1 cellular context compared by ENCODE assay signal in the genomic region with DNA sequence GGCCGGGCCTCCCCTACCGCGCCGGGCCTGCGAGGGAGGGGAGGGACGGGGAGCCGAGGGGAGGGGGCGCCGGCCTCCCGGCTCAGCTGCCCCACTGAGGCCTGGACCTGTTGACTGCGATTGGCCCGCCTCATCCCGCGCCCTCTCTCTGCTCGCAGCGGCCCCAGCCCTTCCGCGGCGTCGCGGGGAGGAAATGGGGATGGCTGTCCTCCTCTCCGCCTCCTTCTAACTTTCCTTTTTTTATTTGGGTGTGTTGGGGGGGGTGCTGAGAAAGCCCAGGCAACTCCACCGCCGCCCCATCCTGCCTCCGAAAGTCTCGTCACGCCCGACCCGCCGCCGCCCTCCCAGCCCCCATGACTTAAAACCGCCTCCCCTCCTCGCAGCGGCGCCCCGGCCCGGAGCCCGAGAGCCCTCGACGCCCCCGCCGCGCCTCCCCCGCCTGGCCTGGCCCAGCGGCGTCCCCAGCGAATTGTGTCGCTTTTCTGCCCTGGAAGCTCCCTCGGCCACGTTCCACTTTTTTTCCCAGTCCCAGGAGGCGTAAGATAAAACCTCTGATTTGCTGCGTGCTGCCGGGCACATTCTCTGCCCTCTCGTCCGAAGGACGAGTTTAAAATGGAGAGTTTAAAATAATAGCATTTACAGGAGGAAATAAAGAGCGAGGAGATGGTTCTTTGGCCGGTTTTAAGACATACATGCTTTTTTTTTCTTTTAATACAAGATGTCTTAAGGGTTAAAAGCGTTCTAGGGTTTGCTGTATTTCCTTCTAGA.
A peak's percentile ranks its signal among the peaks of the same experiment; 100 is the strongest.
TF ChIP-seq lines count a peak whose summit lies in the region.

No MANE protein-coding gene starts in this region.

TF ChIP-seq in H1, 55 proteins besides CTCF, POLR2A, EP300 and RAD21:
- TF ChIP-seq SP4 (IDR thresholded peaks at IDR 0.05; ENCODE audit: low read length) (no peak), MAFK (IDR thresholded peaks at IDR 0.05; ENCODE audit: low read depth, low read length) (no peak), TEAD4 (IDR thresholded peaks at IDR 0.05; ENCODE audit: low read depth, low read length) (no peak), EGR1 (IDR thresholded peaks at IDR 0.05; ENCODE audit: borderline replicate concordance, low read depth, low read length) (peak; percentile 60; the same call in 1 of the 2 replicates), HDAC6 (IDR thresholded peaks at IDR 0.05; ENCODE audit: low read depth, low read length) (no peak), ATF3 (IDR thresholded peaks at IDR 0.05; ENCODE audit: insufficient read depth, low read depth, low read length) (no peak), RNF2 (IDR thresholded peaks at IDR 0.05; ENCODE audit: borderline replicate concordance, low read depth, low read length, missing control alignments, poor library complexity, severe bottlenecking) (no peak), NANOG (IDR thresholded peaks at IDR 0.05; ENCODE audit: insufficient read depth, low read depth, low read length, poor library complexity, severe bottlenecking) (no peak), SIRT6 (IDR thresholded peaks at IDR 0.05; ENCODE audit: low read length) (no peak), BACH1 (IDR thresholded peaks at IDR 0.05; ENCODE audit: low read length) (no peak), RBBP5 (IDR thresholded peaks at IDR 0.05; ENCODE audit: borderline replicate concordance, low read depth, low read length) (no peak), SIX5 (IDR thresholded peaks at IDR 0.05; ENCODE audit: low read depth, low read length) (no peak), CREB1 (IDR thresholded peaks at IDR 0.05) (no peak), POLR2AphosphoS5 (IDR thresholded peaks at IDR 0.05; ENCODE audit: low read depth, low read length) (peak; percentile 82), CEBPB (IDR thresholded peaks at IDR 0.05; ENCODE audit: low read depth, low read length) (no peak), E2F6 (IDR thresholded peaks at IDR 0.05) (peak; percentile 10; the same call in 1 of the 2 replicates), YY1 (IDR thresholded peaks at IDR 0.05; ENCODE audit: low read depth, low read length) (no peak; the same call in 1 of the 2 replicates), CHD2 (IDR thresholded peaks at IDR 0.05; ENCODE audit: low read length) (no peak), SIN3A (conservative IDR thresholded peaks at IDR 0.05 in 1 of 2, IDR thresholded peaks at IDR 0.05 in 1 of 2; ENCODE audit: low read depth in 1 of 2, low read length in 2 of 2) (no peak), JUND (IDR thresholded peaks at IDR 0.05; ENCODE audit: low read length) (no peak), TAF7 (optimal IDR thresholded peaks at IDR 0.05; ENCODE audit: borderline replicate concordance, low read depth, low read length) (peak; percentile 47), SAP30 (IDR thresholded peaks at IDR 0.05; ENCODE audit: insufficient read depth, insufficient replicate concordance, low read length) (no peak), BRCA1 (IDR thresholded peaks at IDR 0.05; ENCODE audit: low read depth, low read length) (no peak), TAF1 (IDR thresholded peaks at IDR 0.05; ENCODE audit: low read depth, low read length) (peak; percentile 44), BCL11A (IDR thresholded peaks at IDR 0.05; ENCODE audit: low read depth in 2 of 2, low read length in 2 of 2) (no peak), JUN (IDR thresholded peaks at IDR 0.05; ENCODE audit: low read depth, low read length) (no peak), RXRA (IDR thresholded peaks at IDR 0.05; ENCODE audit: insufficient read depth, low read depth, low read length) (no peak), ASH2L (IDR thresholded peaks at IDR 0.05; ENCODE audit: low read length) (no peak), CHD1 (IDR thresholded peaks at IDR 0.05; ENCODE audit: low read depth, low read length) (0 out of 2 replicates have a peak, but pooled peaks have one; percentile 78), ATF2 (IDR thresholded peaks at IDR 0.05; ENCODE audit: low read length) (no peak), KDM1A (IDR thresholded peaks at IDR 0.05; ENCODE audit: borderline replicate concordance, low read length) (no peak), SRF (IDR thresholded peaks at IDR 0.05; ENCODE audit: low read depth, low read length) (no peak), FOSL1 (IDR thresholded peaks at IDR 0.05; ENCODE audit: insufficient read depth, low read depth, low read length) (no peak), CBX5 (IDR thresholded peaks at IDR 0.05; ENCODE audit: low read depth, low read length) (no peak), TBP (IDR thresholded peaks at IDR 0.05; ENCODE audit: low read depth, low read length) (no peak), ZNF274 (IDR thresholded peaks at IDR 0.05; ENCODE audit: borderline replicate concordance, extremely low read depth, low read length) (no peak), HDAC2 (IDR thresholded peaks at IDR 0.05; ENCODE audit: borderline replicate concordance in 1 of 2, low read depth in 2 of 2, low read length in 2 of 2) (no peak)
- TF ChIP-seq, protein P1, sequence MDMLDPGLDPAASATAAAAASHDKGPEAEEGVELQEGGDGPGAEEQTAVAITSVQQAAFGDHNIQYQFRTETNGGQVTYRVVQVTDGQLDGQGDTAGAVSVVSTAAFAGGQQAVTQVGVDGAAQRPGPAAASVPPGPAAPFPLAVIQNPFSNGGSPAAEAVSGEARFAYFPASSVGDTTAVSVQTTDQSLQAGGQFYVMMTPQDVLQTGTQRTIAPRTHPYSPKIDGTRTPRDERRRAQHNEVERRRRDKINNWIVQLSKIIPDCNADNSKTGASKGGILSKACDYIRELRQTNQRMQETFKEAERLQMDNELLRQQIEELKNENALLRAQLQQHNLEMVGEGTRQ (IDR thresholded peaks at IDR 0.05; ENCODE audit: low read length), result no peak
- TF ChIP-seq, protein P2, sequence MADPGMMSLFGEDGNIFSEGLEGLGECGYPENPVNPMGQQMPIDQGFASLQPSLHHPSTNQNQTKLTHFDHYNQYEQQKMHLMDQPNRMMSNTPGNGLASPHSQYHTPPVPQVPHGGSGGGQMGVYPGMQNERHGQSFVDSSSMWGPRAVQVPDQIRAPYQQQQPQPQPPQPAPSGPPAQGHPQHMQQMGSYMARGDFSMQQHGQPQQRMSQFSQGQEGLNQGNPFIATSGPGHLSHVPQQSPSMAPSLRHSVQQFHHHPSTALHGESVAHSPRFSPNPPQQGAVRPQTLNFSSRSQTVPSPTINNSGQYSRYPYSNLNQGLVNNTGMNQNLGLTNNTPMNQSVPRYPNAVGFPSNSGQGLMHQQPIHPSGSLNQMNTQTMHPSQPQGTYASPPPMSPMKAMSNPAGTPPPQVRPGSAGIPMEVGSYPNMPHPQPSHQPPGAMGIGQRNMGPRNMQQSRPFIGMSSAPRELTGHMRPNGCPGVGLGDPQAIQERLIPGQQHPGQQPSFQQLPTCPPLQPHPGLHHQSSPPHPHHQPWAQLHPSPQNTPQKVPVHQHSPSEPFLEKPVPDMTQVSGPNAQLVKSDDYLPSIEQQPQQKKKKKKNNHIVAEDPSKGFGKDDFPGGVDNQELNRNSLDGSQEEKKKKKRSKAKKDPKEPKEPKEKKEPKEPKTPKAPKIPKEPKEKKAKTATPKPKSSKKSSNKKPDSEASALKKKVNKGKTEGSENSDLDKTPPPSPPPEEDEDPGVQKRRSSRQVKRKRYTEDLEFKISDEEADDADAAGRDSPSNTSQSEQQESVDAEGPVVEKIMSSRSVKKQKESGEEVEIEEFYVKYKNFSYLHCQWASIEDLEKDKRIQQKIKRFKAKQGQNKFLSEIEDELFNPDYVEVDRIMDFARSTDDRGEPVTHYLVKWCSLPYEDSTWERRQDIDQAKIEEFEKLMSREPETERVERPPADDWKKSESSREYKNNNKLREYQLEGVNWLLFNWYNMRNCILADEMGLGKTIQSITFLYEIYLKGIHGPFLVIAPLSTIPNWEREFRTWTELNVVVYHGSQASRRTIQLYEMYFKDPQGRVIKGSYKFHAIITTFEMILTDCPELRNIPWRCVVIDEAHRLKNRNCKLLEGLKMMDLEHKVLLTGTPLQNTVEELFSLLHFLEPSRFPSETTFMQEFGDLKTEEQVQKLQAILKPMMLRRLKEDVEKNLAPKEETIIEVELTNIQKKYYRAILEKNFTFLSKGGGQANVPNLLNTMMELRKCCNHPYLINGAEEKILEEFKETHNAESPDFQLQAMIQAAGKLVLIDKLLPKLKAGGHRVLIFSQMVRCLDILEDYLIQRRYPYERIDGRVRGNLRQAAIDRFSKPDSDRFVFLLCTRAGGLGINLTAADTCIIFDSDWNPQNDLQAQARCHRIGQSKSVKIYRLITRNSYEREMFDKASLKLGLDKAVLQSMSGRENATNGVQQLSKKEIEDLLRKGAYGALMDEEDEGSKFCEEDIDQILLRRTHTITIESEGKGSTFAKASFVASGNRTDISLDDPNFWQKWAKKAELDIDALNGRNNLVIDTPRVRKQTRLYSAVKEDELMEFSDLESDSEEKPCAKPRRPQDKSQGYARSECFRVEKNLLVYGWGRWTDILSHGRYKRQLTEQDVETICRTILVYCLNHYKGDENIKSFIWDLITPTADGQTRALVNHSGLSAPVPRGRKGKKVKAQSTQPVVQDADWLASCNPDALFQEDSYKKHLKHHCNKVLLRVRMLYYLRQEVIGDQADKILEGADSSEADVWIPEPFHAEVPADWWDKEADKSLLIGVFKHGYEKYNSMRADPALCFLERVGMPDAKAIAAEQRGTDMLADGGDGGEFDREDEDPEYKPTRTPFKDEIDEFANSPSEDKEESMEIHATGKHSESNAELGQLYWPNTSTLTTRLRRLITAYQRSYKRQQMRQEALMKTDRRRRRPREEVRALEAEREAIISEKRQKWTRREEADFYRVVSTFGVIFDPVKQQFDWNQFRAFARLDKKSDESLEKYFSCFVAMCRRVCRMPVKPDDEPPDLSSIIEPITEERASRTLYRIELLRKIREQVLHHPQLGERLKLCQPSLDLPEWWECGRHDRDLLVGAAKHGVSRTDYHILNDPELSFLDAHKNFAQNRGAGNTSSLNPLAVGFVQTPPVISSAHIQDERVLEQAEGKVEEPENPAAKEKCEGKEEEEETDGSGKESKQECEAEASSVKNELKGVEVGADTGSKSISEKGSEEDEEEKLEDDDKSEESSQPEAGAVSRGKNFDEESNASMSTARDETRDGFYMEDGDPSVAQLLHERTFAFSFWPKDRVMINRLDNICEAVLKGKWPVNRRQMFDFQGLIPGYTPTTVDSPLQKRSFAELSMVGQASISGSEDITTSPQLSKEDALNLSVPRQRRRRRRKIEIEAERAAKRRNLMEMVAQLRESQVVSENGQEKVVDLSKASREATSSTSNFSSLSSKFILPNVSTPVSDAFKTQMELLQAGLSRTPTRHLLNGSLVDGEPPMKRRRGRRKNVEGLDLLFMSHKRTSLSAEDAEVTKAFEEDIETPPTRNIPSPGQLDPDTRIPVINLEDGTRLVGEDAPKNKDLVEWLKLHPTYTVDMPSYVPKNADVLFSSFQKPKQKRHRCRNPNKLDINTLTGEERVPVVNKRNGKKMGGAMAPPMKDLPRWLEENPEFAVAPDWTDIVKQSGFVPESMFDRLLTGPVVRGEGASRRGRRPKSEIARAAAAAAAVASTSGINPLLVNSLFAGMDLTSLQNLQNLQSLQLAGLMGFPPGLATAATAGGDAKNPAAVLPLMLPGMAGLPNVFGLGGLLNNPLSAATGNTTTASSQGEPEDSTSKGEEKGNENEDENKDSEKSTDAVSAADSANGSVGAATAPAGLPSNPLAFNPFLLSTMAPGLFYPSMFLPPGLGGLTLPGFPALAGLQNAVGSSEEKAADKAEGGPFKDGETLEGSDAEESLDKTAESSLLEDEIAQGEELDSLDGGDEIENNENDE (IDR thresholded peaks at IDR 0.05; ENCODE audit: insufficient replicate concordance, low read length), result no peak
- TF ChIP-seq, protein P3, sequence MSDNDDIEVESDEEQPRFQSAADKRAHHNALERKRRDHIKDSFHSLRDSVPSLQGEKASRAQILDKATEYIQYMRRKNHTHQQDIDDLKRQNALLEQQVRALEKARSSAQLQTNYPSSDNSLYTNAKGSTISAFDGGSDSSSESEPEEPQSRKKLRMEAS (IDR thresholded peaks at IDR 0.05), result no peak
